13 cellular contexts compared by ENCODE assay signal in genomic region chr18:21315741-21316187, GRCh38.
DNase-seq lines count a peak whose midpoint lies in the region; ATAC-seq and TF ChIP-seq lines count a peak whose summit lies in the region.
"Had no signal": no experiment of that assay in that cellular context is flagged by ENCODE, and none has a peak within 500 bp of the region (broad histone marks: within the 10 kb centered on the region; RNA-seq: fewer than 3 reads in every experiment).

No MANE protein-coding gene starts in this region.

- H3K27me3 Mint-ChIP-seq in neural progenitor cell (ENCODE audit: insufficient read depth, low read depth): no peaks in the 10 kb centered on the region

- peaks cover 5% of the 10 kb centered on the region; the same call in 1 of the 2 replicates for H3F3A ChIP-seq in Loucy (ENCODE audit: low read depth)
- peaks cover 54% of the 10 kb centered on the region for H3F3A ChIP-seq in neural progenitor cell (ENCODE audit: low read depth)

- H3K4me3 ChIP-seq in Loucy (ENCODE audit: low read length, poor library complexity, severe bottlenecking) (no peak overlapping the region), neural progenitor cell (no peak overlapping the region)

- H3K4me1 ChIP-seq in Loucy (ENCODE audit: insufficient read depth, low read length, poor library complexity, severe bottlenecking) (peaks cover 28% of the 10 kb centered on the region), foreskin keratinocyte (peaks cover 10% of the 10 kb centered on the region), neural progenitor cell (peaks cover 27% of the 10 kb centered on the region)

- peaks cover 18% of the 10 kb centered on the region for H3K4me1 Mint-ChIP-seq in neural progenitor cell
- H3K4me1 Mint-ChIP-seq: immature natural killer cell had no signal

- H4K20me1 ChIP-seq in Loucy (ENCODE audit: insufficient read depth, low read length, poor library complexity, severe bottlenecking) (no peaks in the 10 kb centered on the region), neural progenitor cell (ENCODE audit: low read depth) (peaks cover 72% of the 10 kb centered on the region)

- peaks cover 18% of the 10 kb centered on the region for H3K36me3 Mint-ChIP-seq in neural progenitor cell
- H3K36me3 Mint-ChIP-seq: immature natural killer cell had no signal

- peak; percentile 39 for DNase-seq in EL
- no peak for DNase-seq in foreskin keratinocyte
- peak; percentile 69 for DNase-seq in neural progenitor cell (ENCODE audit: low spot score)
- DNase-seq in NCI-H446 treated with DMSO at 0.1 percent for 48 hours (lab: John Stamatoyannopoulos, UW): no peak
- DNase-seq in activated CD4-positive, CD25-positive, alpha-beta regulatory T cell (lab: John Stamatoyannopoulos, UW): no peak
- no peak for DNase-seq in NCI-H1436 treated with DMSO at 0.1 percent for 48 hours (lab: John Stamatoyannopoulos, UW)
- DNase-seq in RPMI8226: no peak
- DNase-seq: activated CD8-positive, alpha-beta T cell treated with anti-CD3 and anti-CD28 coated beads for 36 hours; anterior cingulate cortex; DMS 273 treated with DMSO at 0.1 percent for 48 hours; immature natural killer cell; stimulated activated CD4-positive, alpha-beta T cell treated with anti-CD3 and anti-CD28 coated beads, Interleukin-15, amount 100 ng/mL, for 24 hours had no signal

- no peaks in the 10 kb centered on the region for H3K36me3 ChIP-seq in Loucy (ENCODE audit: insufficient read depth, low read length)
- peaks cover 8% of the 10 kb centered on the region for H3K36me3 ChIP-seq in neural progenitor cell

- H3K9me3 Mint-ChIP-seq in neural progenitor cell: peaks cover 11% of the 10 kb centered on the region
- H3K9me3 Mint-ChIP-seq: activated CD8-positive, alpha-beta T cell treated with anti-CD3 and anti-CD28 coated beads for 36 hours had no signal

- H3K4me3 Mint-ChIP-seq in neural progenitor cell: peak overlapping the region; percentile 46
- H3K4me3 Mint-ChIP-seq: activated CD8-positive, alpha-beta T cell treated with anti-CD3 and anti-CD28 coated beads for 36 hours; immature natural killer cell had no signal

- H3K4me2 ChIP-seq in Loucy (ENCODE audit: low read depth, low read length, poor library complexity, severe bottlenecking) (no peak overlapping the region), neural progenitor cell (peak overlapping the region; percentile 48)

- H3K27ac ChIP-seq in foreskin keratinocyte: no peak overlapping the region
- H3K27ac ChIP-seq in neural progenitor cell: peak overlapping the region; percentile 7

- H3K9me3 ChIP-seq in Loucy (ENCODE audit: insufficient read depth, low read depth, low read length) (no peaks in the 10 kb centered on the region), neural progenitor cell (ENCODE audit: low read depth) (no peaks in the 10 kb centered on the region)

- peak; percentile 48 for ATAC-seq in foreskin keratinocyte
- ATAC-seq: activated CD8-positive, alpha-beta T cell treated with anti-CD3 and anti-CD28 coated beads for 36 hours had no signal

- H3K9ac ChIP-seq in Loucy (ENCODE audit: low read depth, low read length, poor library complexity, severe bottlenecking) (no peak overlapping the region), neural progenitor cell (no peak overlapping the region)

- no peaks in the 10 kb centered on the region for H3K27me3 ChIP-seq in Loucy (ENCODE audit: insufficient read depth, low read length, poor library complexity, severe bottlenecking)
- no peaks in the 10 kb centered on the region for H3K27me3 ChIP-seq in foreskin keratinocyte
- H3K27me3 ChIP-seq in neural progenitor cell: no peaks in the 10 kb centered on the region

- 0 out of 2 replicates have a peak, but pooled peaks have one; percentile 15 for TF ChIP-seq CTCF in Loucy (conservative IDR thresholded peaks at IDR 0.05; ENCODE audit: low read length)
- TF ChIP-seq CTCF in foreskin keratinocyte (conservative IDR thresholded peaks at IDR 0.05): no peak
- TF ChIP-seq CTCF in neural progenitor cell (IDR thresholded peaks at IDR 0.05): peak; percentile 3

- peak overlapping the region; percentile 89 for H3K27ac Mint-ChIP-seq in neural progenitor cell
- H3K27ac Mint-ChIP-seq: activated CD8-positive, alpha-beta T cell treated with anti-CD3 and anti-CD28 coated beads for 36 hours; immature natural killer cell had no signal

- H3K9me2 ChIP-seq in Loucy (replicated peaks; ENCODE audit: low read depth, low read length): no peaks in the 10 kb centered on the region

- no peaks in the 10 kb centered on the region for H3K79me2 ChIP-seq in Loucy (ENCODE audit: insufficient read depth, low read length)
- peaks cover 100% of the 10 kb centered on the region for H3K79me2 ChIP-seq in neural progenitor cell (ENCODE audit: low read depth)

- H2AFZ ChIP-seq in Loucy (ENCODE audit: low read length): peak overlapping the region; percentile 24; the same call in 1 of the 2 replicates
- no peak overlapping the region for H2AFZ ChIP-seq in neural progenitor cell (replicated peaks)

Comparison
In these comparisons a context has a peak if more than half of its experiments do, and no peak if none do; other contexts are left out.
1. DNase-seq: peak in EL (single experiment) and neural progenitor cell (single experiment); none in foreskin keratinocyte (0 of 2), NCI-H446 treated with DMSO at 0.1 percent for 48 hours (single experiment), activated CD4-positive, CD25-positive, alpha-beta regulatory T cell (0 of 4), NCI-H1436 treated with DMSO at 0.1 percent for 48 hours (single experiment) and RPMI8226 (single experiment).